In the genomic region with DNA sequence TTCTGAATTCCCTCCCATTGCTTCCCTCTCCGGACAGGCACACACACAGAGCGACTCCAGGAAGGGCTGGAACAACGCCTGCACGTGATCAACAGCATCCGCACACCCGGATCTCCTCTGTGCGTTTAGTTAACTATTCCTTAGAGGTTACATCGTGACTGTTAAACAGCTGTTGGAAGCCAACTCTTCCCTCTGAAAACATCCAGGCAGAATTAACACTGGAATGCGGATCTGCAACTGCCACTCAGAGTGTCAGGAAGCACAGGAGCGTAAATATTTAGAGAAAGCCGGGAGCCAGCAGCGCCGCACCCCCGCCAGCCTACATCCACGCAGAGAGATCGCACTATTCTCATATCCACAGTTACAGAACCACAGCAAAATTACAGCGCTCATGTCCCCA, we compare ENCODE assay signal across 15 cellular contexts. TPM values are rescaled to one million over a fixed set of nuclear protein-coding genes. Genes with fewer than 3 reads are reported as not detected.
A peak's percentile ranks its signal among the peaks of the same experiment; 100 is the strongest.
DNase-seq lines count a peak whose midpoint lies in the region; ATAC-seq and TF ChIP-seq lines count a peak whose summit lies in the region.
"Had no signal": no experiment of that assay in that cellular context is flagged by ENCODE, and none has a peak within 500 bp of the region (broad histone marks: within the 10 kb centered on the region; RNA-seq: fewer than 3 reads in every experiment).

No MANE protein-coding gene starts in this region.

- peaks cover 0 to 11% (median 5%) of the 10 kb centered on the region in 4 donors for H3K4me1 ChIP-seq in transverse colon

- no peaks in the 10 kb centered on the region for H3K36me3 ChIP-seq in transverse colon

- ATAC-seq in Right ventricle myocardium superior (ENCODE audit: poor library complexity) (peak; percentile 63), GM18511 (IDR thresholded peaks at IDR 0.05; ENCODE audit: unreplicated experiment) (no peak)
- ATAC-seq: activated naive CD8-positive, alpha-beta T cell treated with anti-CD3 and anti-CD28 coated beads, Interleukin-2, amount 50 U/mL, for 24 hours; T-helper 17 cell had no signal

- no peaks in the 10 kb centered on the region for H3K4me1 Mint-ChIP-seq in activated naive CD8-positive, alpha-beta T cell treated with anti-CD3 and anti-CD28 coated beads for 36 hours
- H3K4me1 Mint-ChIP-seq: activated naive CD8-positive, alpha-beta T cell treated with anti-CD3 and anti-CD28 coated beads, Interleukin-2, amount 50 U/mL, for 24 hours; T-helper 17 cell had no signal

- H3K9me3 ChIP-seq in transverse colon, result no peaks in the 10 kb centered on the region

- no peak for TF ChIP-seq EP300 in transverse colon (IDR thresholded peaks at IDR 0.05; ENCODE audit: low read depth)

- H3K36me3 Mint-ChIP-seq in activated naive CD8-positive, alpha-beta T cell treated with anti-CD3 and anti-CD28 coated beads for 36 hours, result no peaks in the 10 kb centered on the region

- in situ Hi-C loops in transverse colon (cut with MboI; ENCODE audit: low pct_ligation_motif_present in 1 of 4, low pct_unique_long_range_greater_than_20kb in 1 of 4, low sequenced_read_pairs in 3 of 4), result no loop called here

- intact Hi-C loops in Right ventricle myocardium superior (cut with DNase I), result no loop called here
- intact Hi-C loops in cardiac septum (cut with DNase I), result no loop called here
- intact Hi-C loops in transverse colon (cut with DNase I; ENCODE audit: low total_unique reads), result no loop called here

- H3K27me3 ChIP-seq in transverse colon, result no peaks in the 10 kb centered on the region

- peaks cover 3% of the 10 kb centered on the region for H3K27me3 Mint-ChIP-seq in activated naive CD8-positive, alpha-beta T cell treated with anti-CD3 and anti-CD28 coated beads for 36 hours

- no peak overlapping the region for H3K27ac Mint-ChIP-seq in activated naive CD8-positive, alpha-beta T cell treated with anti-CD3 and anti-CD28 coated beads for 36 hours
- H3K27ac Mint-ChIP-seq: activated naive CD8-positive, alpha-beta T cell treated with anti-CD3 and anti-CD28 coated beads, Interleukin-2, amount 50 U/mL, for 24 hours; T-helper 17 cell had no signal

- 34 to 43% methylated on average over 7 to 17 of the region's 17 CpGs for WGBS in transverse colon (ENCODE audit: low coverage in 1 of 2), 2 donors

- TF ChIP-seq CTCF in epithelial cell of proximal tubule (conservative IDR thresholded peaks at IDR 0.05; ENCODE audit: low read depth, low read length), result no peak
- TF ChIP-seq CTCF in transverse colon (IDR thresholded peaks at IDR 0.05), result no peak

- H3K4me3 ChIP-seq in epithelial cell of proximal tubule (ENCODE audit: low read depth, low read length) (peak overlapping the region; percentile 20), transverse colon (no peak overlapping the region)
- H3K4me3 ChIP-seq: PC-9 had no signal

- DNase-seq in Right ventricle myocardium superior (no peak), cardiac septum (ENCODE audit: low spot score) (no peak), epithelial cell of proximal tubule (ENCODE audit: low read depth) (peak; percentile 59), mucosa of gallbladder (ENCODE audit: low spot score) (peak; percentile 65), transverse colon (peak; percentile 33), cerebellar nuclear complex (lab: John Stamatoyannopoulos, UW) (no peak)
- no peak for DNase-seq in activated naive CD8-positive, alpha-beta T cell treated with anti-CD3 and anti-CD28 coated beads for 36 hours
- DNase-seq: ACHN; activated naive CD8-positive, alpha-beta T cell treated with anti-CD3 and anti-CD28 coated beads, Interleukin-2, amount 50 U/mL, for 24 hours; NCI-H2081; occipital lobe; PC-9; stimulated activated CD4-positive, alpha-beta T cell treated with anti-CD3 and anti-CD28 coated beads, Interleukin-4, amount 100 ng/mL, for 4 hours; T-helper 17 cell had no signal

- peak overlapping the region in 2 of 4 donors; percentile 22 to 46 for H3K27ac ChIP-seq in transverse colon
- H3K27ac ChIP-seq: PC-9 had no signal

- TF ChIP-seq POLR2A in transverse colon (IDR thresholded peaks at IDR 0.05), result no peak

- H3K9me3 Mint-ChIP-seq in activated naive CD8-positive, alpha-beta T cell treated with anti-CD3 and anti-CD28 coated beads for 36 hours, result no peaks in the 10 kb centered on the region
- H3K9me3 Mint-ChIP-seq: activated naive CD8-positive, alpha-beta T cell treated with anti-CD3 and anti-CD28 coated beads, Interleukin-2, amount 50 U/mL, for 24 hours had no signal

- no peak overlapping the region for H3K4me3 Mint-ChIP-seq in activated naive CD8-positive, alpha-beta T cell treated with anti-CD3 and anti-CD28 coated beads for 36 hours
- H3K4me3 Mint-ChIP-seq: activated naive CD8-positive, alpha-beta T cell treated with anti-CD3 and anti-CD28 coated beads, Interleukin-2, amount 50 U/mL, for 24 hours; T-helper 17 cell had no signal

RNA-seq across cellular contexts. Expression of gene SHANK2, which starts 46.2 kb away (rescaled TPM):
- 0.11 TPM for total RNA-seq in Right ventricle myocardium superior
- 0.11 TPM for total RNA-seq in cardiac septum
- 9.5 and 10.9 TPM in 2 replicates for total RNA-seq in epithelial cell of proximal tubule
- total RNA-seq in mucosa of gallbladder, result 18.0 TPM
- total RNA-seq in transverse colon, result 10 to 100 TPM; 26.2 to 95.5 (median 45.1) TPM
- total RNA-seq in activated naive CD8-positive, alpha-beta T cell treated with anti-CD3 and anti-CD28 coated beads for 36 hours, result not detected

Comparison
In these comparisons a context has a peak if more than half of its experiments do, and no peak if none do; other contexts are left out.
1. DNase-seq: peak in epithelial cell of proximal tubule (single experiment), mucosa of gallbladder (single experiment) and transverse colon (single experiment); none in Right ventricle myocardium superior (single experiment), cardiac septum (single experiment), cerebellar nuclear complex (0 of 2) and activated naive CD8-positive, alpha-beta T cell treated with anti-CD3 and anti-CD28 coated beads for 36 hours (single experiment).